In genomic region chr4:970046-970745, GRCh38 we compare ENCODE assay signal across 20 cellular contexts. TPM values are rescaled to one million over a fixed set of nuclear protein-coding genes. Genes with fewer than 3 reads are reported as not detected.
DNase-seq lines count a peak whose midpoint lies in the region; ATAC-seq, FAIRE-seq and TF ChIP-seq lines count a peak whose summit lies in the region.
"Had no signal": no experiment of that assay in that cellular context is flagged by ENCODE, and none has a peak within 500 bp of the region (broad histone marks: within the 10 kb centered on the region; RNA-seq: fewer than 3 reads in every experiment).

No MANE protein-coding gene starts in this region.

- H2AFZ ChIP-seq in Loucy (ENCODE audit: low read length) (no peak overlapping the region), astrocyte (ENCODE audit: low read depth, low read length) (no peak overlapping the region)
- H2AFZ ChIP-seq: hepatocyte had no signal

- H3K4me3 ChIP-seq in CD4-positive, CD25-positive, alpha-beta regulatory T cell (ENCODE audit: low read depth, low read length), result no peak overlapping the region
- H3K4me3 ChIP-seq in Loucy (ENCODE audit: low read length, poor library complexity, severe bottlenecking) (no peak overlapping the region), astrocyte (ENCODE audit: insufficient read depth, low read depth, low read length) (no peak overlapping the region)
- H3K4me3 ChIP-seq in naive thymus-derived CD4-positive, alpha-beta T cell (ENCODE audit: low read length), result no peak overlapping the region
- H3K4me3 ChIP-seq: hepatocyte, SJSA1, testis had no signal

- no peaks in the 10 kb centered on the region for H3K27me3 Mint-ChIP-seq in CD4-positive, CD25-positive, alpha-beta regulatory T cell
- no peaks in the 10 kb centered on the region for H3K27me3 Mint-ChIP-seq in astrocyte (ENCODE audit: low read depth, unreplicated experiment)
- H3K27me3 Mint-ChIP-seq in naive thymus-derived CD4-positive, alpha-beta T cell, result no peaks in the 10 kb centered on the region

- DNase-seq in CD4-positive, CD25-positive, alpha-beta regulatory T cell, result peak in 1 of 3 donors; percentile 37
- DNase-seq in astrocyte (ENCODE audit: low read depth), result no peak
- no peak for DNase-seq in naive thymus-derived CD4-positive, alpha-beta T cell
- DNase-seq in stimulated activated CD4-positive, alpha-beta T cell treated with anti-CD3 and anti-CD28 coated beads, Interleukin-2, amount 100 ng/mL, for 24 hours, result no peak
- DNase-seq in left lobe of liver (ENCODE audit: low spot score), result no peak
- no peak for DNase-seq in NOMO-1 (lab: John Stamatoyannopoulos, UW; ENCODE audit: unreplicated experiment in 2 of 2)
- DNase-seq: activated CD4-positive, alpha-beta T cell treated with anti-CD3 and anti-CD28 coated beads for 1 hour; central memory CD4-positive, alpha-beta T cell; IMR-90; mesenchymal stem cell; NCI-H1930; NCI-H446 treated with DMSO at 0.1 percent for 48 hours; testis had no signal

- peaks cover 11% of the 10 kb centered on the region; the same call in 1 of the 2 replicates for H3K79me2 ChIP-seq in Loucy (ENCODE audit: insufficient read depth, low read length)
- H3K79me2 ChIP-seq in astrocyte (ENCODE audit: insufficient read depth, low read length), result peaks cover 7% of the 10 kb centered on the region

- no peaks in the 10 kb centered on the region for H3K9me3 ChIP-seq in CD4-positive, CD25-positive, alpha-beta regulatory T cell (ENCODE audit: control insufficient read depth in 2 of 2, low read length in 2 of 2)
- H3K9me3 ChIP-seq in Loucy (ENCODE audit: insufficient read depth, low read depth, low read length), result no peaks in the 10 kb centered on the region
- no peaks in the 10 kb centered on the region for H3K9me3 ChIP-seq in astrocyte (ENCODE audit: insufficient read depth, low read depth, low read length)
- no peaks in the 10 kb centered on the region for H3K9me3 ChIP-seq in naive thymus-derived CD4-positive, alpha-beta T cell (ENCODE audit: control insufficient read depth in 2 of 3, low read length in 3 of 3)
- H3K9me3 ChIP-seq: neutrophil, SJSA1, testis had no signal

- no peak for ATAC-seq in CD4-positive, CD25-positive, alpha-beta regulatory T cell (ENCODE audit: low read depth in 2 of 2)
- peak; percentile 36 for ATAC-seq in naive thymus-derived CD4-positive, alpha-beta T cell
- ATAC-seq in left lobe of liver (no peak), HG03196 (IDR thresholded peaks at IDR 0.05; ENCODE audit: unreplicated experiment) (no peak)
- ATAC-seq: right cardiac atrium had no signal

- peak overlapping the region in 3 of 4 donors; percentile 29 to 68 (median 54) for H3K4me3 Mint-ChIP-seq in CD4-positive, CD25-positive, alpha-beta regulatory T cell
- H3K4me3 Mint-ChIP-seq in astrocyte (ENCODE audit: unreplicated experiment), result peak overlapping the region; percentile 4
- peak overlapping the region in 6 of 10 donors; percentile 14 to 75 (median 43) for H3K4me3 Mint-ChIP-seq in naive thymus-derived CD4-positive, alpha-beta T cell

- H3K4me1 Mint-ChIP-seq in CD4-positive, CD25-positive, alpha-beta regulatory T cell, result peaks cover 0 to 15% (median 2%) of the 10 kb centered on the region in 4 donors
- no peaks in the 10 kb centered on the region for H3K4me1 Mint-ChIP-seq in astrocyte (ENCODE audit: low read depth, unreplicated experiment)
- peaks cover 0 to 17% (median 8%) of the 10 kb centered on the region in 7 donors for H3K4me1 Mint-ChIP-seq in naive thymus-derived CD4-positive, alpha-beta T cell

- intact Hi-C loops in naive thymus-derived CD4-positive, alpha-beta T cell (cut with micrococcal nuclease), result loop anchor here in 1 of 2 donors (5.0 kb wide), 1 partner anchor 87 kb away; no protein-coding TSS in a partner anchor

- H3K4me1 ChIP-seq in CD4-positive, CD25-positive, alpha-beta regulatory T cell (ENCODE audit: control insufficient read depth, insufficient read depth, low read length, poor library complexity, severe bottlenecking), result peaks cover 22% of the 10 kb centered on the region
- H3K4me1 ChIP-seq in Loucy (ENCODE audit: insufficient read depth, low read length, poor library complexity, severe bottlenecking) (peaks cover 25% of the 10 kb centered on the region), astrocyte (ENCODE audit: insufficient read depth, low read length) (peaks cover 10% of the 10 kb centered on the region)
- peaks cover 13 to 26% of the 10 kb centered on the region in 2 donors for H3K4me1 ChIP-seq in naive thymus-derived CD4-positive, alpha-beta T cell (ENCODE audit: control insufficient read depth in 2 of 2, insufficient read depth in 2 of 2, low read length in 2 of 2)

- TF ChIP-seq CTCF in Loucy (conservative IDR thresholded peaks at IDR 0.05; ENCODE audit: low read length) (no peak), astrocyte (IDR thresholded peaks at IDR 0.05; ENCODE audit: insufficient read depth, low read depth, low read length) (no peak)

- H4K20me1 ChIP-seq in Loucy (ENCODE audit: insufficient read depth, low read length, poor library complexity, severe bottlenecking) (no peaks in the 10 kb centered on the region), astrocyte (ENCODE audit: insufficient read depth, low read length) (peaks cover 36% of the 10 kb centered on the region)

- FAIRE-seq in astrocyte (lab: Jason Lieb, UNC), result no peak
- FAIRE-seq: keratinocyte had no signal

- H3K4me2 ChIP-seq in Loucy (ENCODE audit: low read depth, low read length, poor library complexity, severe bottlenecking) (peak overlapping the region; percentile 28), astrocyte (ENCODE audit: low read length) (no peak overlapping the region)

- H3K27me3 ChIP-seq in CD4-positive, CD25-positive, alpha-beta regulatory T cell (ENCODE audit: control insufficient read depth, insufficient read depth, low read length), result no peaks in the 10 kb centered on the region
- H3K27me3 ChIP-seq in Loucy (ENCODE audit: insufficient read depth, low read length, poor library complexity, severe bottlenecking), result no peaks in the 10 kb centered on the region
- no peaks in the 10 kb centered on the region for H3K27me3 ChIP-seq in astrocyte (ENCODE audit: insufficient read depth, low read length)
- no peaks in the 10 kb centered on the region for H3K27me3 ChIP-seq in naive thymus-derived CD4-positive, alpha-beta T cell (ENCODE audit: control insufficient read depth in 2 of 2, insufficient read depth in 2 of 2, low read length in 2 of 2)
- H3K27me3 ChIP-seq: hepatocyte, SJSA1, testis had no signal

- no peaks in the 10 kb centered on the region for H3K36me3 Mint-ChIP-seq in CD4-positive, CD25-positive, alpha-beta regulatory T cell
- peaks cover 5% of the 10 kb centered on the region for H3K36me3 Mint-ChIP-seq in astrocyte (ENCODE audit: low read depth, unreplicated experiment)
- peaks cover 0 to 4% (median 0%) of the 10 kb centered on the region in 5 donors for H3K36me3 Mint-ChIP-seq in naive thymus-derived CD4-positive, alpha-beta T cell

- no peaks in the 10 kb centered on the region for H3K9me2 ChIP-seq in Loucy (replicated peaks; ENCODE audit: low read depth, low read length)

- H3K9ac ChIP-seq in Loucy (ENCODE audit: low read depth, low read length, poor library complexity, severe bottlenecking) (no peak overlapping the region), astrocyte (ENCODE audit: low read length) (no peak overlapping the region)

- H3K36me3 ChIP-seq in CD4-positive, CD25-positive, alpha-beta regulatory T cell (ENCODE audit: control insufficient read depth, insufficient read depth, low read length), result no peaks in the 10 kb centered on the region
- H3K36me3 ChIP-seq in Loucy (ENCODE audit: insufficient read depth, low read length) (no peaks in the 10 kb centered on the region), astrocyte (ENCODE audit: insufficient read depth, low read length) (no peaks in the 10 kb centered on the region)
- peaks cover 0 to 17% (median 0%) of the 10 kb centered on the region in 3 experiments for H3K36me3 ChIP-seq in naive thymus-derived CD4-positive, alpha-beta T cell (ENCODE audit: control insufficient read depth in 2 of 3, insufficient read depth in 3 of 3, low read length in 3 of 3)
- H3K36me3 ChIP-seq: SJSA1 had no signal

- POLR2A ChIA-PET in naive thymus-derived CD4-positive, alpha-beta T cell (lab: Charles Lee), result no interaction called here

- H3K9me3 Mint-ChIP-seq in CD4-positive, CD25-positive, alpha-beta regulatory T cell, result peaks cover 0 to 1% (median 0%) of the 10 kb centered on the region in 7 donors
- H3K9me3 Mint-ChIP-seq in astrocyte (ENCODE audit: unreplicated experiment), result no peaks in the 10 kb centered on the region
- no peaks in the 10 kb centered on the region for H3K9me3 Mint-ChIP-seq in naive thymus-derived CD4-positive, alpha-beta T cell

- CTCF ChIA-PET in naive thymus-derived CD4-positive, alpha-beta T cell (lab: Charles Lee), result interaction anchor here (0.6 kb wide), 1 partner anchor 884 kb away, joined by 4 read pairs; no protein-coding TSS in a partner anchor

- no peaks in the 10 kb centered on the region for H3F3A ChIP-seq in Loucy (ENCODE audit: low read depth)

- H3K27ac Mint-ChIP-seq in CD4-positive, CD25-positive, alpha-beta regulatory T cell, result no peak overlapping the region
- no peak overlapping the region for H3K27ac Mint-ChIP-seq in astrocyte (ENCODE audit: unreplicated experiment)
- peak overlapping the region in 1 of 9 donors; percentile 41 for H3K27ac Mint-ChIP-seq in naive thymus-derived CD4-positive, alpha-beta T cell

- H3K27ac ChIP-seq in CD4-positive, CD25-positive, alpha-beta regulatory T cell (ENCODE audit: insufficient read depth, low read length, poor library complexity, severe bottlenecking), result no peak overlapping the region
- no peak overlapping the region for H3K27ac ChIP-seq in astrocyte (ENCODE audit: low read depth, low read length)
- H3K27ac ChIP-seq in naive thymus-derived CD4-positive, alpha-beta T cell (ENCODE audit: low read depth, low read length), result no peak overlapping the region
- H3K27ac ChIP-seq: hepatocyte, neutrophil, SJSA1, testis had no signal

RNA-seq across cellular contexts. Expression of gene DGKQ, which starts 3.2 kb away (rescaled TPM):
- 22.5 TPM for total RNA-seq in CD4-positive, CD25-positive, alpha-beta regulatory T cell
- polyA plus RNA-seq in CD4-positive, CD25-positive, alpha-beta regulatory T cell, result 1 to 10 TPM; 2.4 to 5.4 (median 3.1) TPM
- 19.0 and 20.2 TPM in 2 replicates for total RNA-seq in astrocyte
- total RNA-seq in naive thymus-derived CD4-positive, alpha-beta T cell, result 10 to 100 TPM; 14.9 to 28.0 (median 22.7) TPM
- 1 to 10 TPM; 1.5 to 7.9 TPM for polyA plus RNA-seq in naive thymus-derived CD4-positive, alpha-beta T cell
- 7.0 TPM for total RNA-seq in left lobe of liver

RNA-seq across cellular contexts. Expression of gene IDUA, which starts 16.6 kb away (rescaled TPM):
- 55.5 TPM for total RNA-seq in CD4-positive, CD25-positive, alpha-beta regulatory T cell
- polyA plus RNA-seq in CD4-positive, CD25-positive, alpha-beta regulatory T cell, result 10 to 100 TPM in 1 of 4 donors, 1 to 10 TPM in 3; 7.5 to 13.1 (median 8.5) TPM
- total RNA-seq in astrocyte, result 20.5 and 27.0 TPM in 2 replicates
- 10 to 100 TPM; 42.3 to 72.4 (median 65.8) TPM for total RNA-seq in naive thymus-derived CD4-positive, alpha-beta T cell
- polyA plus RNA-seq in naive thymus-derived CD4-positive, alpha-beta T cell, result 10 to 100 TPM in 1 of 2 donors, 1 to 10 TPM in 1; 8.3 to 18.1 TPM
- total RNA-seq in left lobe of liver, result 12.9 TPM

RNA-seq across cellular contexts. Expression of gene SLC26A1, which starts 23.0 kb away (rescaled TPM):
- 0.37 TPM for total RNA-seq in CD4-positive, CD25-positive, alpha-beta regulatory T cell
- polyA plus RNA-seq in CD4-positive, CD25-positive, alpha-beta regulatory T cell, result 1 to 10 TPM in 2 of 4 donors, under 1 TPM in 2; 0.42 to 1.7 (median 1.0) TPM
- total RNA-seq in astrocyte (0.34 and 0.38 TPM in 2 replicates), left lobe of liver (40.6 TPM)
- 1 to 10 TPM in 1 of 5 experiments, under 1 TPM in 2, not detected in 2; 0.16 to 1.1 (median 0.46) TPM for total RNA-seq in naive thymus-derived CD4-positive, alpha-beta T cell
- 1 to 10 TPM; 2.0 to 2.3 TPM for polyA plus RNA-seq in naive thymus-derived CD4-positive, alpha-beta T cell
- total RNA-seq: IMR-90, SJSA1 had no signal
- polyA plus RNA-seq: keratinocyte had no signal

RNA-seq across cellular contexts. Expression of gene TMEM175, which starts 37.9 kb away (rescaled TPM):
- total RNA-seq in CD4-positive, CD25-positive, alpha-beta regulatory T cell, result 46.0 TPM
- polyA plus RNA-seq in CD4-positive, CD25-positive, alpha-beta regulatory T cell, result 10 to 100 TPM; 12.1 to 17.5 (median 14.1) TPM
- 22.1 and 27.8 TPM in 2 replicates for total RNA-seq in astrocyte
- 10 to 100 TPM; 28.9 to 69.9 (median 64.9) TPM for total RNA-seq in naive thymus-derived CD4-positive, alpha-beta T cell
- 10 to 100 TPM; 14.9 to 24.0 TPM for polyA plus RNA-seq in naive thymus-derived CD4-positive, alpha-beta T cell
- total RNA-seq in left lobe of liver, result 39.2 TPM

RNA-seq across cellular contexts. Expression of gene GAK, which starts 38.1 kb away (rescaled TPM):
- 254 TPM for total RNA-seq in CD4-positive, CD25-positive, alpha-beta regulatory T cell
- polyA plus RNA-seq in CD4-positive, CD25-positive, alpha-beta regulatory T cell, result 10 to 100 TPM; 37.5 to 50.7 (median 39.1) TPM
- 86.9 and 89.9 TPM in 2 replicates for total RNA-seq in astrocyte
- 100 to 1,000 TPM; 167 to 206 (median 174) TPM for total RNA-seq in naive thymus-derived CD4-positive, alpha-beta T cell
- polyA plus RNA-seq in naive thymus-derived CD4-positive, alpha-beta T cell, result 10 to 100 TPM; 34.0 to 96.2 TPM
- 72.1 TPM for total RNA-seq in left lobe of liver

Comparison
In these comparisons a context has a peak if more than half of its experiments do, and no peak if none do; other contexts are left out.
1. H3K4me3 Mint-ChIP-seq: peak in every context shown above with its lines; median percentile 54 in CD4-positive, CD25-positive, alpha-beta regulatory T cell; 43 in naive thymus-derived CD4-positive, alpha-beta T cell; 4 in astrocyte.
2. RNA of gene SLC26A1, which starts 23.0 kb away (total RNA-seq): 40.6 TPM in left lobe of liver (single experiment); 0.37 TPM in CD4-positive, CD25-positive, alpha-beta regulatory T cell (single experiment), 0.34 to 0.38 TPM in astrocyte and 0.16 to 1.1 TPM in naive thymus-derived CD4-positive, alpha-beta T cell; every median in the first group is over 10 times any median in the second.